Comparison of ENCODE assay signal across 13 cellular contexts in genomic region chr22:24338701-24339451, GRCh38.
A peak's percentile ranks its signal among the peaks of the same experiment; 100 is the strongest.
DNase-seq lines count a peak whose midpoint lies in the region; ATAC-seq and TF ChIP-seq lines count a peak whose summit lies in the region.
"Had no signal": no experiment of that assay in that cellular context is flagged by ENCODE, and none has a peak within 500 bp of the region (broad histone marks: within the 10 kb centered on the region; RNA-seq: fewer than 3 reads in every experiment).

No MANE protein-coding gene starts in this region.

- H3K9me3 ChIP-seq in mucosa of descending colon (no peaks in the 10 kb centered on the region), ovary (no peaks in the 10 kb centered on the region)
- H3K9me3 ChIP-seq: gastroesophageal sphincter had no signal

- POLR2A ChIA-PET in activated CD8-positive, alpha-beta T cell treated with anti-CD3 and anti-CD28 coated beads for 36 hours (lab: Charles Lee), result no interaction called here

- TF ChIP-seq POLR2A in ovary (IDR thresholded peaks at IDR 0.05), result no peak

- peaks cover 9 to 13% of the 10 kb centered on the region in 2 donors for H3K4me1 Mint-ChIP-seq in natural killer cell treated with Interleukin-12 subunit alpha and Interleukin-12 subunit beta and Interleukin-15 and Interleukin-18, amount 100 ng/mL, for 72 hours (ENCODE audit: low read depth in 2 of 2)
- H3K4me1 Mint-ChIP-seq in natural killer cell, result peaks cover 5 to 8% of the 10 kb centered on the region in 2 donors
- H3K4me1 Mint-ChIP-seq in activated CD8-positive, alpha-beta T cell treated with anti-CD3 and anti-CD28 coated beads for 36 hours (ENCODE audit: low read depth), result peaks cover 2% of the 10 kb centered on the region

- no peak overlapping the region for H3K4me3 Mint-ChIP-seq in natural killer cell treated with Interleukin-12 subunit alpha and Interleukin-12 subunit beta and Interleukin-15 and Interleukin-18, amount 100 ng/mL, for 72 hours
- no peak overlapping the region for H3K4me3 Mint-ChIP-seq in natural killer cell
- H3K4me3 Mint-ChIP-seq in activated CD8-positive, alpha-beta T cell treated with anti-CD3 and anti-CD28 coated beads for 36 hours, result no peak overlapping the region

- TF ChIP-seq EP300 in ovary (IDR thresholded peaks at IDR 0.05), result no peak

- no peak for DNase-seq in natural killer cell treated with Interleukin-12 subunit alpha and Interleukin-12 subunit beta and Interleukin-15 and Interleukin-18, amount 100 ng/mL, for 72 hours (ENCODE audit: low spot score)
- DNase-seq in natural killer cell, result no peak
- DNase-seq in foreskin fibroblast, result peak; percentile 18 to 41
- no peak for DNase-seq in mucosa of descending colon
- DNase-seq in NOMO-1 (lab: John Stamatoyannopoulos, UW; ENCODE audit: unreplicated experiment in 2 of 2), result no peak
- no peak for DNase-seq in activated CD8-positive, alpha-beta T cell treated with anti-CD3 and anti-CD28 coated beads for 36 hours
- no peak for DNase-seq in ovary
- DNase-seq: NCI-H446, SHP77 treated with DMSO at 0.1 percent for 48 hours, WERI-Rb-1 had no signal

- H3K36me3 Mint-ChIP-seq in natural killer cell treated with Interleukin-12 subunit alpha and Interleukin-12 subunit beta and Interleukin-15 and Interleukin-18, amount 100 ng/mL, for 72 hours, result peaks cover 25% of the 10 kb centered on the region
- H3K36me3 Mint-ChIP-seq in natural killer cell, result peaks cover 27% of the 10 kb centered on the region
- H3K36me3 Mint-ChIP-seq in activated CD8-positive, alpha-beta T cell treated with anti-CD3 and anti-CD28 coated beads for 36 hours (ENCODE audit: low read depth), result peaks cover 35% of the 10 kb centered on the region

- 62 to 71% (median 62%) methylated on average over 3 of the region's 3 CpGs for WGBS in ovary, 3 donors

- no peaks in the 10 kb centered on the region for H3K9me3 Mint-ChIP-seq in natural killer cell treated with Interleukin-12 subunit alpha and Interleukin-12 subunit beta and Interleukin-15 and Interleukin-18, amount 100 ng/mL, for 72 hours
- no peaks in the 10 kb centered on the region for H3K9me3 Mint-ChIP-seq in natural killer cell
- no peaks in the 10 kb centered on the region for H3K9me3 Mint-ChIP-seq in activated CD8-positive, alpha-beta T cell treated with anti-CD3 and anti-CD28 coated beads for 36 hours
- H3K9me3 Mint-ChIP-seq: activated T-helper 2 cell treated with anti-CD3 and anti-CD28 coated beads, Interferon-gamma antibody, Interleukin-2, Interleukin-4, amounts not matched to agents 10 μg/mL and 5 μg/mL and 100 μg/mL, durations not matched to agents 14 hours and 24 hours and 36 hours had no signal

- no peak overlapping the region for H3K27ac ChIP-seq in ovary
- H3K27ac ChIP-seq: WERI-Rb-1 had no signal

- TF ChIP-seq CTCF in natural killer cell (IDR thresholded peaks at IDR 0.05) (no peak), foreskin fibroblast (IDR thresholded peaks at IDR 0.05; ENCODE audit: low read depth, low read length) (no peak), mucosa of descending colon (IDR thresholded peaks at IDR 0.05) (no peak), ovary (IDR thresholded peaks at IDR 0.05) (no peak)
- no peak for TF ChIP-seq CTCF in activated CD8-positive, alpha-beta T cell treated with anti-CD3 and anti-CD28 coated beads for 36 hours (IDR thresholded peaks at IDR 0.05)

- H3K4me3 ChIP-seq in foreskin fibroblast (ENCODE audit: low read depth in 1 of 2, low read length in 2 of 2), result no peak overlapping the region
- H3K4me3 ChIP-seq in mucosa of descending colon, result no peak overlapping the region
- H3K4me3 ChIP-seq in ovary, result no peak overlapping the region
- H3K4me3 ChIP-seq: gastroesophageal sphincter had no signal

- H3K27me3 Mint-ChIP-seq in natural killer cell treated with Interleukin-12 subunit alpha and Interleukin-12 subunit beta and Interleukin-15 and Interleukin-18, amount 100 ng/mL, for 72 hours, result no peaks in the 10 kb centered on the region
- no peaks in the 10 kb centered on the region for H3K27me3 Mint-ChIP-seq in natural killer cell (ENCODE audit: low read depth in 2 of 2)
- no peaks in the 10 kb centered on the region for H3K27me3 Mint-ChIP-seq in activated CD8-positive, alpha-beta T cell treated with anti-CD3 and anti-CD28 coated beads for 36 hours

- peaks cover 7% of the 10 kb centered on the region for H3K36me3 ChIP-seq in mucosa of descending colon (ENCODE audit: low read depth)
- no peaks in the 10 kb centered on the region for H3K36me3 ChIP-seq in ovary

- no peaks in the 10 kb centered on the region for H3K27me3 ChIP-seq in ovary
- H3K27me3 ChIP-seq: gastroesophageal sphincter had no signal

- intact Hi-C loops in natural killer cell (cut with micrococcal nuclease), result no loop called here
- intact Hi-C loops in mucosa of descending colon (cut with DNase I, micrococcal nuclease), result no loop called here
- intact Hi-C loops in activated CD8-positive, alpha-beta T cell treated with anti-CD3 and anti-CD28 coated beads for 36 hours (cut with micrococcal nuclease), result no loop called here
- intact Hi-C loops in ovary (cut with DNase I), result no loop called here

- H3K4me1 ChIP-seq in mucosa of descending colon (ENCODE audit: low read depth) (no peaks in the 10 kb centered on the region), ovary (ENCODE audit: insufficient read depth) (no peaks in the 10 kb centered on the region)
- H3K4me1 ChIP-seq: gastroesophageal sphincter had no signal

- H3K27ac Mint-ChIP-seq in natural killer cell treated with Interleukin-12 subunit alpha and Interleukin-12 subunit beta and Interleukin-15 and Interleukin-18, amount 100 ng/mL, for 72 hours, result peak overlapping the region; percentile 16 to 31
- no peak overlapping the region for H3K27ac Mint-ChIP-seq in natural killer cell
- H3K27ac Mint-ChIP-seq in activated CD8-positive, alpha-beta T cell treated with anti-CD3 and anti-CD28 coated beads for 36 hours, result no peak overlapping the region
- H3K27ac Mint-ChIP-seq: activated T-helper 2 cell treated with anti-CD3 and anti-CD28 coated beads, Interferon-gamma antibody, Interleukin-2, Interleukin-4, amounts not matched to agents 10 μg/mL and 5 μg/mL and 100 μg/mL, durations not matched to agents 14 hours and 24 hours and 36 hours had no signal

- CTCF ChIA-PET in activated CD8-positive, alpha-beta T cell treated with anti-CD3 and anti-CD28 coated beads for 36 hours (lab: Charles Lee), result no interaction called here

- peak; percentile 84 to 93 for ATAC-seq in natural killer cell treated with Interleukin-12 subunit alpha and Interleukin-12 subunit beta and Interleukin-15 and Interleukin-18, amount 100 ng/mL, for 72 hours
- ATAC-seq in natural killer cell (no peak), mucosa of descending colon (peak; percentile 18), HG02884 (IDR thresholded peaks at IDR 0.05; ENCODE audit: unreplicated experiment) (no peak)
- no peak for ATAC-seq in activated CD8-positive, alpha-beta T cell treated with anti-CD3 and anti-CD28 coated beads for 36 hours
- ATAC-seq: gastroesophageal sphincter had no signal

Comparison
In these comparisons a context has a peak if more than half of its experiments do, and no peak if none do; other contexts are left out.
1. ATAC-seq: peak in natural killer cell treated with Interleukin-12 subunit alpha and Interleukin-12 subunit beta and Interleukin-15 and Interleukin-18, amount 100 ng/mL, for 72 hours (2 of 2) and mucosa of descending colon (single experiment); none in natural killer cell (0 of 3), activated CD8-positive, alpha-beta T cell treated with anti-CD3 and anti-CD28 coated beads for 36 hours (single experiment) and HG02884 (single experiment).
2. H3K27ac Mint-ChIP-seq: peak in natural killer cell treated with Interleukin-12 subunit alpha and Interleukin-12 subunit beta and Interleukin-15 and Interleukin-18, amount 100 ng/mL, for 72 hours (2 of 2); none in natural killer cell (0 of 2) and activated CD8-positive, alpha-beta T cell treated with anti-CD3 and anti-CD28 coated beads for 36 hours (single experiment).
3. DNase-seq: peak in foreskin fibroblast (2 of 2); none in natural killer cell treated with Interleukin-12 subunit alpha and Interleukin-12 subunit beta and Interleukin-15 and Interleukin-18, amount 100 ng/mL, for 72 hours (single experiment), natural killer cell (single experiment), mucosa of descending colon (0 of 3), NOMO-1 (0 of 2), activated CD8-positive, alpha-beta T cell treated with anti-CD3 and anti-CD28 coated beads for 36 hours (single experiment) and ovary (0 of 5).